ENCODE assay signal across 2 cellular contexts in genomic region chr7:51611937-51612336, GRCh38.
TF ChIP-seq lines count a peak whose summit lies in the region.

No MANE protein-coding gene starts in this region.

TF ChIP-seq in GM23338, 12 proteins besides CTCF, POLR2A, EP300 and RAD21:
- no peak for TF ChIP-seq ZNF462 (CRISPR knock-in tag; IDR thresholded peaks at IDR 0.05)

TF ChIP-seq in H1, 55 proteins besides CTCF, POLR2A, EP300 and RAD21:
- no peak for TF ChIP-seq KDM4A (IDR thresholded peaks at IDR 0.05; ENCODE audit: low read depth, low read length, severe bottlenecking)
- no peak for TF ChIP-seq FOSL1 (IDR thresholded peaks at IDR 0.05; ENCODE audit: insufficient read depth, low read depth, low read length)
- TF ChIP-seq HDAC6 (IDR thresholded peaks at IDR 0.05; ENCODE audit: low read depth, low read length) = no peak
- no peak for TF ChIP-seq KDM1A (IDR thresholded peaks at IDR 0.05; ENCODE audit: borderline replicate concordance, low read length)
- no peak for TF ChIP-seq SIX5 (IDR thresholded peaks at IDR 0.05; ENCODE audit: low read depth, low read length)
- no peak for TF ChIP-seq ATF3 (IDR thresholded peaks at IDR 0.05; ENCODE audit: insufficient read depth, low read depth, low read length)
